ENCODE assay signal across 23 cellular contexts in the genomic region with DNA sequence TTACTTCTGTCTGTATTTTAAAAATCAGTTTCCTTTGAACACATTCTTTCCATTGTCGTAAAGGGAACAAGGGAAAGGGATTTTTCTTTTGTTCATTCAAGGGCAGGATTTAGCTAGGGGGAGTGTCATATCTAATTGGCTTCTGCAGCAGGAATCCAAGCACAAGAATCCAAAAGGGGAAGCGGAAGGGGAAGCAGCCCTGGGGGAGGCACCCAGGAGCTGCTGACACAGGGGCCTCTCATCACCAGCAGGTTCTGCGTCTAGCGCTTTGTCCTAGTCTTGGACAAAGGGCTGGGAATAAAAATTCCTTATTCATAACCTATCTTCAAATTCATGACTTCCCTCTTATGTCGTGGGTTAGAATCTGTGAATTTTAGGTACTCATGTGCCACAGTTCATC. TPM values are rescaled to one million over a fixed set of nuclear protein-coding genes. Genes with fewer than 3 reads are reported as not detected.
DNase-seq lines count a peak whose midpoint lies in the region; ATAC-seq and TF ChIP-seq lines count a peak whose summit lies in the region.
"Had no signal": no experiment of that assay in that cellular context is flagged by ENCODE, and none has a peak within 500 bp of the region (broad histone marks: within the 10 kb centered on the region; RNA-seq: fewer than 3 reads in every experiment).

No MANE protein-coding gene starts in this region.

- H3K4me3 ChIP-seq in gastroesophageal sphincter, result no peak overlapping the region
- no peak overlapping the region for H3K4me3 ChIP-seq in ascending aorta
- H3K4me3 ChIP-seq: GM23248 had no signal

- H3K36me3 ChIP-seq in gastroesophageal sphincter, result peaks cover 3 to 99% of the 10 kb centered on the region in 2 donors
- H3K36me3 ChIP-seq in ascending aorta, result peaks cover 65 to 99% of the 10 kb centered on the region in 2 donors

- no peak overlapping the region for H3K27ac ChIP-seq in gastroesophageal sphincter
- no peak overlapping the region for H3K27ac ChIP-seq in ascending aorta
- H3K27ac ChIP-seq: GM23248, parathyroid adenoma had no signal

- ATAC-seq in gastroesophageal sphincter (peak; percentile 41), GM18498 (IDR thresholded peaks at IDR 0.05; ENCODE audit: unreplicated experiment) (no peak)
- ATAC-seq: activated T-helper 17 cell treated with anti-CD3 and anti-CD28 coated beads, Interleukin-2, amount 50 U/mL, for 72 hours had no signal

- in situ Hi-C loops in KBM-7 (cut with MboI; ENCODE audit: low pct_unique_long_range_greater_than_20kb, low sequenced_read_pairs), result no loop called here

- H3K4me1 ChIP-seq in gastroesophageal sphincter, result no peaks in the 10 kb centered on the region
- H3K4me1 ChIP-seq in ascending aorta, result no peaks in the 10 kb centered on the region

- DNase-seq in Ammon's horn (ENCODE audit: low spot score), result peak; percentile 43
- DNase-seq in KBM-7, result peak; percentile 74
- peak; percentile 76 for DNase-seq in medulla oblongata (ENCODE audit: extremely low spot score)
- no peak for DNase-seq in ureter (ENCODE audit: low spot score)
- DNase-seq in NCI-H1105 (lab: John Stamatoyannopoulos, UW), result no peak
- DNase-seq in ascending aorta (ENCODE audit: low spot score in 2 of 2), result no peak
- DNase-seq: activated CD4-positive, alpha-beta T cell treated with anti-CD3 and anti-CD28 coated beads for 48 hours; activated naive CD8-positive, alpha-beta T cell treated with anti-CD3 and anti-CD28 coated beads, Interleukin-2, amount 10 ng/mL, durations not matched to agents 7 days and 5 days; CD4-positive, CD25-positive, alpha-beta regulatory T cell; DMS153; GF-D8; GM23248; naive B cell; NCI-H1417 treated with DMSO at 0.1 percent for 48 hours; NCI-H526; SHP77 treated with DMSO at 0.1 percent for 48 hours; small intestine; stimulated activated CD4-positive, alpha-beta T cell treated with anti-CD3 and anti-CD28 coated beads, Interleukin-2, amount 100 ng/mL, for 48 hours; stimulated activated naive CD4-positive, alpha-beta T cell treated with Interleukin-2 at 50 U/mL for 16 hours had no signal

- TF ChIP-seq EP300 in gastroesophageal sphincter (IDR thresholded peaks at IDR 0.05), result no peak

- H3K27me3 ChIP-seq in gastroesophageal sphincter (no peaks in the 10 kb centered on the region), ascending aorta (no peaks in the 10 kb centered on the region)

- TF ChIP-seq CTCF in gastroesophageal sphincter (IDR thresholded peaks at IDR 0.05) (no peak), ascending aorta (IDR thresholded peaks at IDR 0.05) (no peak)

- no peak for TF ChIP-seq POLR2A in gastroesophageal sphincter (IDR thresholded peaks at IDR 0.05)

- WGBS in gastroesophageal sphincter (ENCODE audit: low coverage in 1 of 2), 2 donors, result 88 to 96% methylated on average over 5 of the region's 5 CpGs

- H3K9me3 ChIP-seq in gastroesophageal sphincter (no peaks in the 10 kb centered on the region), ascending aorta (no peaks in the 10 kb centered on the region)

- intact Hi-C loops in ascending aorta (cut with DNase I), result no loop called here

RNA-seq across cellular contexts. Expression of a gene that starts 13.7 kb away (rescaled TPM):
- 10 to 100 TPM; 20.1 to 28.9 (median 25.7) TPM for total RNA-seq in gastroesophageal sphincter
- total RNA-seq in ureter, result 28.4 TPM
- total RNA-seq in ascending aorta, result 20.1 TPM

RNA-seq across cellular contexts. Expression of a gene that starts 36.5 kb away (rescaled TPM):
- total RNA-seq in gastroesophageal sphincter (10 to 100 TPM in 1 of 4 donors, 1 to 10 TPM in 3; 4.8 to 16.6 (median 6.5) TPM), ureter (35.6 TPM), ascending aorta (7.7 TPM)

Comparison
In these comparisons a context has a peak if more than half of its experiments do, and no peak if none do; other contexts are left out.
1. DNase-seq: peak in Ammon's horn (single experiment), KBM-7 (single experiment) and medulla oblongata (single experiment); none in ureter (single experiment), NCI-H1105 (single experiment) and ascending aorta (0 of 2).